Comparison of ENCODE assay signal across 8 cellular contexts in genomic region chr12:56644654-56645053, GRCh38. TPM values are rescaled to one million over a fixed set of nuclear protein-coding genes. Genes with fewer than 3 reads are reported as not detected.
DNase-seq lines count a peak whose midpoint lies in the region; ATAC-seq and TF ChIP-seq lines count a peak whose summit lies in the region.

No MANE protein-coding gene starts in this region.

- peak overlapping the region; percentile 96 for H3K9ac ChIP-seq in PC-3 (ENCODE audit: low read length)

- DNase-seq in Calu3 (no peak), PC-3 (no peak), epithelial cell of prostate (ENCODE audit: low read depth, low spot score) (no peak), osteocyte (ENCODE audit: extremely low spot score, unreplicated experiment) (no peak), NCI-H1105 (lab: John Stamatoyannopoulos, UW) (no peak), GM13977 (ENCODE audit: low spot score) (no peak), HCEC 1CT (no peak), COLO668 (lab: John Stamatoyannopoulos, UW; ENCODE audit: unreplicated experiment) (no peak)

- peak overlapping the region; percentile 94 for H3K4me3 ChIP-seq in PC-3 (ENCODE audit: low read length)

- H3K27ac ChIP-seq in PC-3 (ENCODE audit: low read length) (no peak overlapping the region), epithelial cell of prostate (peak overlapping the region; percentile 69)

- ATAC-seq in PC-3: no peak

- H3F3A ChIP-seq in PC-3 (ENCODE audit: low read length, unreplicated experiment): peaks cover 8% of the 10 kb centered on the region

- H3K27ac Mint-ChIP-seq in Calu3 (ENCODE audit: unreplicated experiment) (peak overlapping the region; percentile 91), osteocyte (ENCODE audit: unreplicated experiment) (peak overlapping the region; percentile 96)

- POLR2A ChIA-PET in PC-3 (lab: Charles Lee; ENCODE audit: unreplicated experiment): no interaction called here

- peak overlapping the region; percentile 88 for H3K4me2 ChIP-seq in PC-3 (ENCODE audit: low read length)

- peaks cover 37% of the 10 kb centered on the region for H4K20me1 ChIP-seq in PC-3 (ENCODE audit: low read length)

- H3K27me3 Mint-ChIP-seq in Calu3 (ENCODE audit: unreplicated experiment) (no peaks in the 10 kb centered on the region), osteocyte (ENCODE audit: unreplicated experiment) (no peaks in the 10 kb centered on the region)

- peaks cover 23% of the 10 kb centered on the region for H3K4me1 ChIP-seq in PC-3 (ENCODE audit: insufficient read depth, low read length)

- H3K36me3 ChIP-seq in PC-3 (ENCODE audit: low read depth, low read length): peaks cover 43% of the 10 kb centered on the region

- peaks cover 66% of the 10 kb centered on the region for H3K36me3 Mint-ChIP-seq in Calu3 (ENCODE audit: insufficient read depth, unreplicated experiment)
- H3K36me3 Mint-ChIP-seq in osteocyte (ENCODE audit: unreplicated experiment): peaks cover 37% of the 10 kb centered on the region

- BruUV-seq in Calu3 (replicated peaks; lab: Mats Ljungman, UMichigan) (no TSS peak), PC-3 (replicated peaks; lab: Mats Ljungman, UMichigan) (no TSS peak)

- CTCF ChIA-PET in Calu3 (lab: Charles Lee) (interaction anchor here (0.9 to 2.6 kb wide), 2 partner anchors 8 to 10 kb away, joined by 3 to 10 read pairs; no protein-coding TSS in a partner anchor), PC-3 (lab: Charles Lee) (no interaction called here)

- intact Hi-C loops in Calu3 (cut with micrococcal nuclease; ENCODE audit: unreplicated experiment) (no loop called here), PC-3 (cut with micrococcal nuclease) (no loop called here)

- H3K4me3 Mint-ChIP-seq in Calu3 (ENCODE audit: low read depth, unreplicated experiment): peak overlapping the region; percentile 93
- peak overlapping the region; percentile 99 for H3K4me3 Mint-ChIP-seq in osteocyte (ENCODE audit: unreplicated experiment)

- H3K9me3 Mint-ChIP-seq in Calu3 (ENCODE audit: low read depth, unreplicated experiment): no peaks in the 10 kb centered on the region
- no peaks in the 10 kb centered on the region for H3K9me3 Mint-ChIP-seq in osteocyte (ENCODE audit: unreplicated experiment)

- no peak overlapping the region for H2AFZ ChIP-seq in PC-3 (ENCODE audit: low read length)

- no peaks in the 10 kb centered on the region for H3K27me3 ChIP-seq in PC-3 (ENCODE audit: low read length)

- H3K9me2 ChIP-seq in PC-3 (replicated peaks; ENCODE audit: low read length): no peaks in the 10 kb centered on the region

- TF ChIP-seq CTCF in Calu3 (IDR thresholded peaks at IDR 0.05; ENCODE audit: unreplicated experiment): no peak
- TF ChIP-seq CTCF in PC-3 (conservative IDR thresholded peaks at IDR 0.05; ENCODE audit: low read depth, low read length): no peak
- TF ChIP-seq CTCF in osteocyte (IDR thresholded peaks at IDR 0.05): no peak
- TF ChIP-seq CTCF in GM13977 (IDR thresholded peaks at IDR 0.05; ENCODE audit: extremely low read depth, insufficient read depth, missing control alignments): no peak

- H3K9me3 ChIP-seq in PC-3 (ENCODE audit: low read length): no peaks in the 10 kb centered on the region

- peaks cover 49% of the 10 kb centered on the region for H3K79me2 ChIP-seq in PC-3 (ENCODE audit: low read length)

- H3K4me1 Mint-ChIP-seq in Calu3 (ENCODE audit: low read depth, unreplicated experiment) (peaks cover 18% of the 10 kb centered on the region), osteocyte (ENCODE audit: unreplicated experiment) (peaks cover 27% of the 10 kb centered on the region)

- in situ Hi-C loops in GM13977 (cut with MboI; ENCODE audit: low pct_unique_long_range_greater_than_20kb, low sequenced_read_pairs, unreplicated experiment): no loop called here

RNA-seq across cellular contexts. Expression of gene ATP5F1B, which starts 1.1 kb away (rescaled TPM):
- 822 and 875 TPM in 2 replicates for total RNA-seq in Calu3 (2022)
- total RNA-seq in PC-3 (2014; rRNA removed): 981 and 1,046 TPM in 2 replicates
- 423 TPM in 2 replicates for total RNA-seq in osteocyte

RNA-seq across cellular contexts. Expression of gene BAZ2A, which starts 14.5 kb away (rescaled TPM):
- total RNA-seq in Calu3 (2022) (158 and 187 TPM in 2 replicates), PC-3 (2014; rRNA removed) (33.8 and 43.0 TPM in 2 replicates), osteocyte (83.1 and 91.6 TPM in 2 replicates)

RNA-seq across cellular contexts. Expression of gene PTGES3, which starts 43.4 kb away (rescaled TPM):
- total RNA-seq in Calu3 (2022): 435 and 437 TPM in 2 replicates
- 165 and 172 TPM in 2 replicates for total RNA-seq in PC-3 (2014; rRNA removed)
- 136 and 140 TPM in 2 replicates for total RNA-seq in osteocyte
